Comparison of ENCODE assay signal across 14 cellular contexts in genomic region chr3:169091196-169091595, GRCh38.
DNase-seq lines count a peak whose midpoint lies in the region; TF ChIP-seq lines count a peak whose summit lies in the region.
"Had no signal": no experiment of that assay in that cellular context is flagged by ENCODE, and none has a peak within 500 bp of the region (broad histone marks: within the 10 kb centered on the region; RNA-seq: fewer than 3 reads in every experiment).

No MANE protein-coding gene starts in this region.

- no peak overlapping the region for H3K4me3 ChIP-seq in fibroblast of villous mesenchyme (ENCODE audit: low read depth, low read length)
- H3K4me3 ChIP-seq: gastroesophageal sphincter, K562 had no signal

- DNase-seq in AG20443 (ENCODE audit: low spot score) (peak; percentile 60), HPDE6-E6E7 (ENCODE audit: extremely low spot score) (peak; percentile 44), astrocyte of the hippocampus (ENCODE audit: low read depth, low spot score) (peak; percentile 66), fibroblast of villous mesenchyme (ENCODE audit: low read depth) (peak; percentile 76), KG1 (lab: John Stamatoyannopoulos, UW) (no peak), DMS153 treated with DMSO at 0.1 percent for 48 hours (lab: John Stamatoyannopoulos, UW; ENCODE audit: unreplicated experiment) (no peak), caudate nucleus (lab: John Stamatoyannopoulos, UW) (no peak)
- no peak for DNase-seq in activated T-cell treated with anti-CD3 and anti-CD28 coated beads, Interleukin-2, amount 50 U/mL, for 48 hours
- DNase-seq: AML-193; amygdala; GOT3; stimulated activated CD4-positive, alpha-beta T cell treated with anti-CD3 and anti-CD28 coated beads, Interleukin-4, amount 100 ng/mL, for 4 hours had no signal

- no peak overlapping the region for H3K27ac ChIP-seq in caudate nucleus (ENCODE audit: low read depth, low read length)
- H3K27ac ChIP-seq: gastroesophageal sphincter had no signal

- no peak for TF ChIP-seq CTCF in fibroblast of villous mesenchyme (IDR thresholded peaks at IDR 0.05; ENCODE audit: insufficient read depth, low read depth, low read length)

Comparison
In these comparisons a context has a peak if more than half of its experiments do, and no peak if none do; other contexts are left out.
1. DNase-seq: peak in AG20443 (single experiment), HPDE6-E6E7 (single experiment), astrocyte of the hippocampus (single experiment) and fibroblast of villous mesenchyme (single experiment); none in KG1 (single experiment), DMS153 treated with DMSO at 0.1 percent for 48 hours (single experiment), activated T-cell treated with anti-CD3 and anti-CD28 coated beads, Interleukin-2, amount 50 U/mL, for 48 hours (0 of 2) and caudate nucleus (0 of 61).